ENCODE assay signal across 1 cellular context in genomic region chr12:53430116-53430515, GRCh38.
TF ChIP-seq lines count a peak whose summit lies in the region.

No MANE protein-coding gene starts in this region.

TF ChIP-seq in IMR-90, 13 proteins besides CTCF, POLR2A, EP300 and RAD21 (continued from another document):
- TF ChIP-seq ELK1 (IDR thresholded peaks at IDR 0.05; ENCODE audit: borderline replicate concordance, low read depth, low read length) (no peak), NFE2L2 (IDR thresholded peaks at IDR 0.05; ENCODE audit: low read depth, low read length) (no peak)
TF ChIP-seq in IMR-90: peak in this region for 0.
